ENCODE assay signal across 12 cellular contexts in the genomic region with DNA sequence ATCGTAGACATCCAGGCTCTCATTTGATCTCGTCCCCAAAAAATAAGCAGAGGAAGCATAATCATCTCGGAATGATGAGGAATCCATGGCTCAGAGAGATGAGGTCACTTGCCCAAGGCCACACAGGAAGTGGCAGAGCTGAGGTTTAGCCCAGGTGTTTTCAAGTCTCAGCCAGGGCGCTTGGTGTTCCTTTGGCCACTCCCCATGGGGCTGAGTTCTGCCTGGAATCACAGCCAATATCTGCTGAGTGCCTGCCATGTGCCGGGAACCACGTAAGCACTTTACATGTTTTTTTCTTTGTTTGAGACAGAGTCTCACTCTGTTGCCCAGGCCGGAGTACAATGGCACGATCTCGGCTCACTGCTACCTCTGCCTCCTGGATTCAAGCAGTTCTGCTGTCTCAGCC. TPM values are rescaled to one million over a fixed set of nuclear protein-coding genes. Genes with fewer than 3 reads are reported as not detected.
A peak's percentile ranks its signal among the peaks of the same experiment; 100 is the strongest.
DNase-seq lines count a peak whose midpoint lies in the region; ATAC-seq and TF ChIP-seq lines count a peak whose summit lies in the region.
"Had no signal": no experiment of that assay in that cellular context is flagged by ENCODE, and none has a peak within 500 bp of the region (broad histone marks: within the 10 kb centered on the region; RNA-seq: fewer than 3 reads in every experiment).

No MANE protein-coding gene starts in this region.

- H3K27ac Mint-ChIP-seq in activated CD4-positive, alpha-beta T cell treated with anti-CD3 and anti-CD28 coated beads for 36 hours, result no peak overlapping the region
- no peak overlapping the region for H3K27ac Mint-ChIP-seq in activated CD4-positive, alpha-beta T cell treated with anti-CD3 and anti-CD28 coated beads, Interleukin-2, amount 10 ng/mL, durations not matched to agents 24 days and 14 days
- peak overlapping the region; percentile 39 for H3K27ac Mint-ChIP-seq in T-helper 17 cell
- H3K27ac Mint-ChIP-seq in progenitor cell of endocrine pancreas, result no peak overlapping the region
- H3K27ac Mint-ChIP-seq: brain had no signal

- no peak overlapping the region for H3K4me3 Mint-ChIP-seq in activated CD4-positive, alpha-beta T cell treated with anti-CD3 and anti-CD28 coated beads for 36 hours
- H3K4me3 Mint-ChIP-seq in activated CD4-positive, alpha-beta T cell treated with anti-CD3 and anti-CD28 coated beads, Interleukin-2, amount 10 ng/mL, durations not matched to agents 24 days and 14 days, result no peak overlapping the region
- H3K4me3 Mint-ChIP-seq in T-helper 17 cell (no peak overlapping the region), progenitor cell of endocrine pancreas (ENCODE audit: low read depth) (no peak overlapping the region)
- H3K4me3 Mint-ChIP-seq: brain; naive thymus-derived CD4-positive, alpha-beta T cell had no signal

- no peaks in the 10 kb centered on the region for H3K9me3 Mint-ChIP-seq in activated CD4-positive, alpha-beta T cell treated with anti-CD3 and anti-CD28 coated beads for 36 hours (ENCODE audit: low read depth)
- no peaks in the 10 kb centered on the region for H3K9me3 Mint-ChIP-seq in activated CD4-positive, alpha-beta T cell treated with anti-CD3 and anti-CD28 coated beads, Interleukin-2, amount 10 ng/mL, durations not matched to agents 24 days and 14 days
- H3K9me3 Mint-ChIP-seq in progenitor cell of endocrine pancreas (ENCODE audit: low read depth), result no peaks in the 10 kb centered on the region
- H3K9me3 Mint-ChIP-seq: naive thymus-derived CD4-positive, alpha-beta T cell had no signal

- H3K9me3 ChIP-seq in T-helper 17 cell (ENCODE audit: control insufficient read depth, low read length, poor library complexity, severe bottlenecking) (no peaks in the 10 kb centered on the region), iPS-15b (ENCODE audit: control insufficient read depth, insufficient read depth, low read length) (no peaks in the 10 kb centered on the region), upper lobe of left lung (no peaks in the 10 kb centered on the region)

- H3K4me1 ChIP-seq in iPS-15b (ENCODE audit: control insufficient read depth, insufficient read depth, low read length) (peaks cover 2% of the 10 kb centered on the region), upper lobe of left lung (peaks cover 14 to 35% (median 15%) of the 10 kb centered on the region in 4 donors)

- H3K36me3 Mint-ChIP-seq in activated CD4-positive, alpha-beta T cell treated with anti-CD3 and anti-CD28 coated beads for 36 hours (ENCODE audit: low read depth), result no peaks in the 10 kb centered on the region
- no peaks in the 10 kb centered on the region for H3K36me3 Mint-ChIP-seq in activated CD4-positive, alpha-beta T cell treated with anti-CD3 and anti-CD28 coated beads, Interleukin-2, amount 10 ng/mL, durations not matched to agents 24 days and 14 days (ENCODE audit: low read depth)
- H3K36me3 Mint-ChIP-seq in T-helper 17 cell (ENCODE audit: low read depth) (no peaks in the 10 kb centered on the region), progenitor cell of endocrine pancreas (ENCODE audit: insufficient read depth) (no peaks in the 10 kb centered on the region)
- H3K36me3 Mint-ChIP-seq: brain; naive thymus-derived CD4-positive, alpha-beta T cell had no signal

- POLR2A ChIA-PET in activated CD4-positive, alpha-beta T cell treated with anti-CD3 and anti-CD28 coated beads for 36 hours (lab: Charles Lee), result no interaction called here

- no peaks in the 10 kb centered on the region for H3K27me3 ChIP-seq in iPS-15b (ENCODE audit: control insufficient read depth, insufficient read depth, low read length)
- no peaks in the 10 kb centered on the region for H3K27me3 ChIP-seq in upper lobe of left lung

- peak overlapping the region; percentile 3 for H3K9ac ChIP-seq in iPS-15b (ENCODE audit: low read depth, low read length)

- 65 to 72% methylated on average over 9 of the region's 9 CpGs for WGBS in upper lobe of left lung, 2 donors

- intact Hi-C loops in activated CD4-positive, alpha-beta T cell treated with anti-CD3 and anti-CD28 coated beads for 36 hours (cut with DNase I, micrococcal nuclease), result no loop called here
- intact Hi-C loops in activated CD4-positive, alpha-beta T cell treated with anti-CD3 and anti-CD28 coated beads, Interleukin-2, amount 10 ng/mL, durations not matched to agents 24 days and 14 days (cut with micrococcal nuclease), result no loop called here

- H3K27me3 Mint-ChIP-seq in activated CD4-positive, alpha-beta T cell treated with anti-CD3 and anti-CD28 coated beads for 36 hours, result no peaks in the 10 kb centered on the region
- H3K27me3 Mint-ChIP-seq in activated CD4-positive, alpha-beta T cell treated with anti-CD3 and anti-CD28 coated beads, Interleukin-2, amount 10 ng/mL, durations not matched to agents 24 days and 14 days, result no peaks in the 10 kb centered on the region
- H3K27me3 Mint-ChIP-seq in T-helper 17 cell, result no peaks in the 10 kb centered on the region
- no peaks in the 10 kb centered on the region for H3K27me3 Mint-ChIP-seq in progenitor cell of endocrine pancreas
- H3K27me3 Mint-ChIP-seq: brain; naive thymus-derived CD4-positive, alpha-beta T cell had no signal

- CTCF ChIA-PET in activated CD4-positive, alpha-beta T cell treated with anti-CD3 and anti-CD28 coated beads for 36 hours (lab: Charles Lee), result no interaction called here

- peak in 1 of 4 donors; percentile 34 for TF ChIP-seq POLR2A in upper lobe of left lung (IDR thresholded peaks at IDR 0.05)

- H3K27ac ChIP-seq in upper lobe of left lung, result peak overlapping the region in 3 of 4 donors; percentile 8 to 62 (median 60)

- no peak for TF ChIP-seq CTCF in upper lobe of left lung (IDR thresholded peaks at IDR 0.05)
- no peak for TF ChIP-seq CTCF in progenitor cell of endocrine pancreas (IDR thresholded peaks at IDR 0.05; ENCODE audit: unreplicated experiment)

- TF ChIP-seq EP300 in upper lobe of left lung (IDR thresholded peaks at IDR 0.05), result peak in 1 of 4 donors; percentile 42

- H3K36me3 ChIP-seq in iPS-15b (ENCODE audit: control insufficient read depth, insufficient read depth, low read length) (no peaks in the 10 kb centered on the region), upper lobe of left lung (no peaks in the 10 kb centered on the region)

- peak; percentile 59 for ATAC-seq in activated CD4-positive, alpha-beta T cell treated with anti-CD3 and anti-CD28 coated beads for 36 hours
- no peak for ATAC-seq in T-helper 17 cell
- ATAC-seq in upper lobe of left lung (ENCODE audit: low FRiP score in 2 of 2), result peak; percentile 58 to 84
- ATAC-seq: naive thymus-derived CD4-positive, alpha-beta T cell had no signal

- H3K4me3 ChIP-seq in iPS-15b (ENCODE audit: low read depth, low read length), result no peak overlapping the region
- H3K4me3 ChIP-seq in upper lobe of left lung, result no peak overlapping the region

- peaks cover 13% of the 10 kb centered on the region for H3K4me1 Mint-ChIP-seq in activated CD4-positive, alpha-beta T cell treated with anti-CD3 and anti-CD28 coated beads for 36 hours
- peaks cover 21% of the 10 kb centered on the region for H3K4me1 Mint-ChIP-seq in activated CD4-positive, alpha-beta T cell treated with anti-CD3 and anti-CD28 coated beads, Interleukin-2, amount 10 ng/mL, durations not matched to agents 24 days and 14 days
- H3K4me1 Mint-ChIP-seq in T-helper 17 cell, result peaks cover 11% of the 10 kb centered on the region
- peaks cover 9% of the 10 kb centered on the region for H3K4me1 Mint-ChIP-seq in progenitor cell of endocrine pancreas (ENCODE audit: low read depth)

- DNase-seq in activated CD4-positive, alpha-beta T cell treated with anti-CD3 and anti-CD28 coated beads for 36 hours, result peak; percentile 22
- DNase-seq in activated CD4-positive, alpha-beta T cell treated with anti-CD3 and anti-CD28 coated beads, Interleukin-2, amount 10 ng/mL, durations not matched to agents 24 days and 14 days, result no peak
- DNase-seq in T-helper 17 cell (no peak), upper lobe of left lung (peak in 1 of 2 donors; percentile 85), T1000 (lab: John Stamatoyannopoulos, UW) (no peak), activated gamma-delta T cell treated with Interleukin-2 at 50 U/mL for 16 hours (no peak), progenitor cell of endocrine pancreas (ENCODE audit: low spot score, unreplicated experiment) (no peak)
- DNase-seq: activated CD4-positive, alpha-beta T cell treated with anti-CD3 and anti-CD28 coated beads for 48 hours; naive thymus-derived CD4-positive, alpha-beta T cell; NCI-H1092 had no signal

RNA-seq across cellular contexts. Expression of a gene that starts 29.5 kb away (rescaled TPM):
- 100 to 1,000 TPM; 720 to 773 TPM for total RNA-seq in activated CD4-positive, alpha-beta T cell treated with anti-CD3 and anti-CD28 coated beads for 36 hours
- 625 and 633 TPM in 2 replicates for total RNA-seq in activated CD4-positive, alpha-beta T cell treated with anti-CD3 and anti-CD28 coated beads, Interleukin-2, amount 10 ng/mL, durations not matched to agents 24 days and 14 days
- 1,000 to 10,000 TPM; 1,038 to 1,220 TPM for total RNA-seq in T-helper 17 cell
- total RNA-seq in upper lobe of left lung, result 100 to 1,000 TPM; 486 to 925 (median 599) TPM
- 299 and 306 TPM in 2 replicates for total RNA-seq in progenitor cell of endocrine pancreas
